ENCODE assay signal across 11 cellular contexts in genomic region chr16:66996324-66996982, GRCh38. TPM values are rescaled to one million over a fixed set of nuclear protein-coding genes. Genes with fewer than 3 reads are reported as not detected.
A peak's percentile ranks its signal among the peaks of the same experiment; 100 is the strongest.
DNase-seq lines count a peak whose midpoint lies in the region; ATAC-seq and TF ChIP-seq lines count a peak whose summit lies in the region.
"Had no signal": no experiment of that assay in that cellular context is flagged by ENCODE, and none has a peak within 500 bp of the region (broad histone marks: within the 10 kb centered on the region; RNA-seq: fewer than 3 reads in every experiment).

No MANE protein-coding gene starts in this region.

- no peak overlapping the region for H3K9ac ChIP-seq in SK-N-SH

- no peak for TF ChIP-seq POLR2A in prostate gland (IDR thresholded peaks at IDR 0.05)

- H3K27ac ChIP-seq in left ventricle myocardium inferior (replicated peaks) (peak overlapping the region; percentile 83), prostate gland (peak overlapping the region; percentile 45 to 54), SK-N-SH (ENCODE audit: low read depth in 2 of 2, low read length in 1 of 2) (no peak overlapping the region)

- TF ChIP-seq CTCF in left ventricle myocardium inferior (IDR thresholded peaks at IDR 0.05; ENCODE audit: borderline replicate concordance), result no peak
- TF ChIP-seq CTCF in prostate gland (IDR thresholded peaks at IDR 0.05), result no peak
- no peak for TF ChIP-seq CTCF in SK-N-SH (IDR thresholded peaks at IDR 0.05)

- H3K4me3 ChIP-seq in left ventricle myocardium inferior, result no peak overlapping the region
- H3K4me3 ChIP-seq in prostate gland, result no peak overlapping the region
- no peak overlapping the region for H3K4me3 ChIP-seq in SK-N-SH (ENCODE audit: low read depth in 2 of 2, low read length in 1 of 2)

- H3F3A ChIP-seq in SK-N-SH (replicated peaks; ENCODE audit: insufficient read depth), result no peaks in the 10 kb centered on the region

- CTCF ChIA-PET in SK-N-SH (lab: Yijun Ruan, JAX), result interaction anchor here (0.6 to 2.3 kb wide), 4 partner anchors 17 to 188 kb away, joined by 3 to 8 read pairs (median 4); no protein-coding TSS in a partner anchor

- ATAC-seq in GM18517 (IDR thresholded peaks at IDR 0.05; ENCODE audit: unreplicated experiment), result no peak

- H3K27me3 ChIP-seq in left ventricle myocardium inferior (ENCODE audit: low read depth) (peaks cover 10% of the 10 kb centered on the region), prostate gland (replicated peaks; ENCODE audit: insufficient read depth) (no peaks in the 10 kb centered on the region), SK-N-SH (ENCODE audit: insufficient read depth) (no peaks in the 10 kb centered on the region)

- no peaks in the 10 kb centered on the region for H3K36me3 ChIP-seq in left ventricle myocardium inferior
- no peaks in the 10 kb centered on the region for H3K36me3 ChIP-seq in prostate gland
- no peaks in the 10 kb centered on the region for H3K36me3 ChIP-seq in SK-N-SH (replicated peaks in 1 of 2; ENCODE audit: control insufficient read depth in 1 of 2, insufficient read depth in 2 of 2, low read length in 1 of 2)

- DNase-seq in C1 segment of cervical spinal cord (lab: John Stamatoyannopoulos, UW) (peak in 12 of 14 donors; percentile 32 to 84 (median 75)), astrocyte of the hippocampus (ENCODE audit: low read depth, low spot score) (peak; percentile 89), left ventricle myocardium inferior (peak; percentile 29), prostate gland (ENCODE audit: low spot score) (peak; percentile 81), cerebellar nuclear complex (lab: John Stamatoyannopoulos, UW) (no peak), cortex of kidney (lab: John Stamatoyannopoulos, UW) (no peak), SK-N-SH (no peak)
- DNase-seq: activated naive CD4-positive, alpha-beta T cell treated with anti-CD3 and anti-CD28 coated beads, Interleukin-2, amount 50 U/mL, for 16 hours; NCI-H510A; stimulated activated CD4-positive, alpha-beta T cell treated with anti-CD3 and anti-CD28 coated beads, Interleukin-1b, Interleukin-23, amount 100 ng/mL, for 48 hours had no signal

- no peaks in the 10 kb centered on the region for H3K9me2 ChIP-seq in SK-N-SH

- H4K20me1 ChIP-seq in SK-N-SH (ENCODE audit: insufficient read depth), result no peaks in the 10 kb centered on the region

- TF ChIP-seq EP300 in SK-N-SH (IDR thresholded peaks at IDR 0.05; ENCODE audit: borderline replicate concordance in 1 of 2, low read depth in 1 of 2, low read length in 1 of 2), result no peak

- no peaks in the 10 kb centered on the region for H3K9me3 ChIP-seq in left ventricle myocardium inferior (replicated peaks)
- no peaks in the 10 kb centered on the region for H3K9me3 ChIP-seq in prostate gland
- H3K9me3 ChIP-seq in SK-N-SH, result no peaks in the 10 kb centered on the region

- POLR2A ChIA-PET in SK-N-SH (lab: Yijun Ruan, JAX), result interaction anchor here (0.6 kb wide), 1 partner anchor 178 kb away, joined by 3 read pairs; no protein-coding TSS in a partner anchor

- intact Hi-C loops in left ventricle myocardium inferior (cut with micrococcal nuclease) (no loop called here), prostate gland (cut with DNase I) (no loop called here)

- no peak overlapping the region for H3K4me2 ChIP-seq in SK-N-SH

- H3K4me1 ChIP-seq in left ventricle myocardium inferior (peaks cover 36% of the 10 kb centered on the region), prostate gland (replicated peaks) (no peaks in the 10 kb centered on the region), SK-N-SH (ENCODE audit: control insufficient read depth in 1 of 2, insufficient read depth in 2 of 2, low read depth in 1 of 2, low read length in 1 of 2) (peaks cover 0 to 11% of the 10 kb centered on the region in 2 experiments; a peak in 1 of 4 replicates)

- no peak overlapping the region for H2AFZ ChIP-seq in SK-N-SH (ENCODE audit: low read depth)

- no peak for TF ChIP-seq RAD21 in SK-N-SH (IDR thresholded peaks at IDR 0.05; ENCODE audit: low read length)

- no peaks in the 10 kb centered on the region for H3K79me2 ChIP-seq in SK-N-SH (ENCODE audit: insufficient read depth)

- WGBS in prostate gland, result 41% methylated on average over 6 of the region's 6 CpGs
- WGBS in SK-N-SH (ENCODE audit: low lambda C conversion rate), result 61% methylated on average over 6 of the region's 6 CpGs

TF ChIP-seq in SK-N-SH, 30 proteins besides CTCF, POLR2A, EP300 and RAD21:
- TF ChIP-seq CHD2 (IDR thresholded peaks at IDR 0.05; ENCODE audit: low read length, partially characterized antibody) (no peak), SIN3A (IDR thresholded peaks at IDR 0.05; ENCODE audit: borderline replicate concordance, low read depth, low read length) (no peak), FOXJ3 (CRISPR knock-in tag; IDR thresholded peaks at IDR 0.05) (no peak), TCF12 (IDR thresholded peaks at IDR 0.05) (no peak), POLR2AphosphoS5 (IDR thresholded peaks at IDR 0.05; ENCODE audit: low read depth, low read length) (no peak)
- TF ChIP-seq, protein P1, sequence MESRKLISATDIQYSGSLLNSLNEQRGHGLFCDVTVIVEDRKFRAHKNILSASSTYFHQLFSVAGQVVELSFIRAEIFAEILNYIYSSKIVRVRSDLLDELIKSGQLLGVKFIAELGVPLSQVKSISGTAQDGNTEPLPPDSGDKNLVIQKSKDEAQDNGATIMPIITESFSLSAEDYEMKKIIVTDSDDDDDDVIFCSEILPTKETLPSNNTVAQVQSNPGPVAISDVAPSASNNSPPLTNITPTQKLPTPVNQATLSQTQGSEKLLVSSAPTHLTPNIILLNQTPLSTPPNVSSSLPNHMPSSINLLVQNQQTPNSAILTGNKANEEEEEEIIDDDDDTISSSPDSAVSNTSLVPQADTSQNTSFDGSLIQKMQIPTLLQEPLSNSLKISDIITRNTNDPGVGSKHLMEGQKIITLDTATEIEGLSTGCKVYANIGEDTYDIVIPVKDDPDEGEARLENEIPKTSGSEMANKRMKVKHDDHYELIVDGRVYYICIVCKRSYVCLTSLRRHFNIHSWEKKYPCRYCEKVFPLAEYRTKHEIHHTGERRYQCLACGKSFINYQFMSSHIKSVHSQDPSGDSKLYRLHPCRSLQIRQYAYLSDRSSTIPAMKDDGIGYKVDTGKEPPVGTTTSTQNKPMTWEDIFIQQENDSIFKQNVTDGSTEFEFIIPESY (IDR thresholded peaks at IDR 0.05; ENCODE audit: borderline replicate concordance, low read depth), result no peak

RNA-seq across cellular contexts. Expression of gene CES4A, which starts 8.1 kb away (rescaled TPM):
- total RNA-seq in left ventricle myocardium inferior (11.0 TPM), prostate gland (10 to 100 TPM in 1 of 2 donors, 1 to 10 TPM in 1; 1.4 to 10.7 TPM)
- 7.3 and 13.2 TPM in 2 replicates for polyA plus RNA-seq in SK-N-SH (2012; rRNA removed)
- 1.8 and 2.6 TPM in 2 replicates for polyA plus RNA-seq in SK-N-SH (2012; cell fraction: cytosol; rRNA removed)
- 86.2 and 87.9 TPM in 2 replicates for polyA plus RNA-seq in SK-N-SH (2012; cell fraction: nucleus; rRNA removed)

RNA-seq across cellular contexts. Expression of gene CBFB, which starts 32.5 kb away (rescaled TPM):
- total RNA-seq in left ventricle myocardium inferior (25.2 TPM), prostate gland (10 to 100 TPM; 27.0 to 46.2 TPM)
- polyA plus RNA-seq in SK-N-SH (2012; rRNA removed), result 38.8 and 40.1 TPM in 2 replicates
- 53.2 and 79.2 TPM in 2 replicates for polyA plus RNA-seq in SK-N-SH (2012; cell fraction: cytosol; rRNA removed)
- 23.6 and 34.2 TPM in 2 replicates for polyA plus RNA-seq in SK-N-SH (2012; cell fraction: nucleus; rRNA removed)

RNA-seq across cellular contexts. Expression of gene CES3, which starts 35.4 kb away (rescaled TPM):
- total RNA-seq in left ventricle myocardium inferior (1.0 TPM), prostate gland (under 1 TPM; 0.36 to 0.80 TPM)
- polyA plus RNA-seq in SK-N-SH (2012; rRNA removed), result 1.4 and 1.8 TPM in 2 replicates
- polyA plus RNA-seq in SK-N-SH (2012; cell fraction: cytosol; rRNA removed), result 0.32 and 0.37 TPM in 2 replicates
- 12.0 and 13.8 TPM in 2 replicates for polyA plus RNA-seq in SK-N-SH (2012; cell fraction: nucleus; rRNA removed)

Comparison
In these comparisons a context has a peak if more than half of its experiments do, and no peak if none do; other contexts are left out.
1. DNase-seq: peak in C1 segment of cervical spinal cord (12 of 14), astrocyte of the hippocampus (single experiment), left ventricle myocardium inferior (single experiment) and prostate gland (single experiment); none in cerebellar nuclear complex (0 of 2), cortex of kidney (single experiment) and SK-N-SH (single experiment).
2. H3K27ac ChIP-seq: peak in left ventricle myocardium inferior (single experiment) and prostate gland (2 of 2); none in SK-N-SH (0 of 2).